In the genomic region with DNA sequence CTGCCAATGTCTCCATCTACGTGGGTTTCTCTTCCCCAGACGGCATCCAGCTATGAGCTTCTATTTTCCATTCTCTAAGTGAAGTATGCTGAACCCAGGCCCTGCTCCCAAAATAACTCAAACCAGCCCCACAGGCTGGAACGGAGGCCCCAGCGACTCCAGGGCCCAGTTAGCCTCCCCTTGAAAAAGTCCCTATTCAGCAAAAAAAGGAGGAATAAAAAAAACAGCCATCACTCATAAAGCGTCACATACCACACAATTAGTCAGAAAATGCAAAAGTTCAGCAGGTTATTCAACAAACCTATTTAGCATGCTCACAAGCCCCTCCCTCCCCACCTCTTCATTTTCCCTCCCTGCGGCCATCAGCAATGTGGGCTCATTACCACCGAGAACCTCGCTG, we compare ENCODE assay signal across 16 cellular contexts. TPM values are rescaled to one million over a fixed set of nuclear protein-coding genes. Genes with fewer than 3 reads are reported as not detected.
DNase-seq lines count a peak whose midpoint lies in the region; ATAC-seq and TF ChIP-seq lines count a peak whose summit lies in the region.
"Had no signal": no experiment of that assay in that cellular context is flagged by ENCODE, and none has a peak within 500 bp of the region (broad histone marks: within the 10 kb centered on the region; RNA-seq: fewer than 3 reads in every experiment).

No MANE protein-coding gene starts in this region.

- no peaks in the 10 kb centered on the region for H4K20me1 ChIP-seq in neural progenitor cell (ENCODE audit: low read depth)

- H3K27ac Mint-ChIP-seq in neural progenitor cell (peak overlapping the region; percentile 34), type B pancreatic cell (peak overlapping the region; percentile 66)
- H3K27ac Mint-ChIP-seq in stimulated activated effector memory CD8-positive, alpha-beta T cell treated with anti-CD3 and anti-CD28 coated beads, Interleukin-12 subunit alpha, Interleukin-12 subunit beta, amount 100 ng/mL, for 72 hours: no peak overlapping the region
- H3K27ac Mint-ChIP-seq: CD8-positive, alpha-beta T cell; GM23338 had no signal

- no peak for ATAC-seq in psoas muscle
- ATAC-seq in stimulated activated effector memory CD8-positive, alpha-beta T cell treated with anti-CD3 and anti-CD28 coated beads, Interleukin-12 subunit alpha, Interleukin-12 subunit beta, amount 100 ng/mL, for 72 hours: no peak
- ATAC-seq: CD8-positive, alpha-beta T cell had no signal

- TF ChIP-seq CTCF in ascending aorta (IDR thresholded peaks at IDR 0.05) (no peak), coronary artery (IDR thresholded peaks at IDR 0.05) (no peak), neural progenitor cell (IDR thresholded peaks at IDR 0.05) (no peak), type B pancreatic cell (conservative IDR thresholded peaks at IDR 0.05) (no peak), psoas muscle (IDR thresholded peaks at IDR 0.05) (no peak)

- H2AFZ ChIP-seq in neural progenitor cell (replicated peaks): no peak overlapping the region
- H2AFZ ChIP-seq: GM23338 had no signal

- H3K36me3 Mint-ChIP-seq in neural progenitor cell (no peaks in the 10 kb centered on the region), type B pancreatic cell (no peaks in the 10 kb centered on the region)
- no peaks in the 10 kb centered on the region for H3K36me3 Mint-ChIP-seq in stimulated activated effector memory CD8-positive, alpha-beta T cell treated with anti-CD3 and anti-CD28 coated beads, Interleukin-12 subunit alpha, Interleukin-12 subunit beta, amount 100 ng/mL, for 72 hours
- H3K36me3 Mint-ChIP-seq: CD8-positive, alpha-beta T cell had no signal

- peaks cover 62% of the 10 kb centered on the region for H3K4me1 Mint-ChIP-seq in neural progenitor cell
- peaks cover 41% of the 10 kb centered on the region for H3K4me1 Mint-ChIP-seq in type B pancreatic cell (ENCODE audit: unreplicated experiment)
- peaks cover 14% of the 10 kb centered on the region for H3K4me1 Mint-ChIP-seq in stimulated activated effector memory CD8-positive, alpha-beta T cell treated with anti-CD3 and anti-CD28 coated beads, Interleukin-12 subunit alpha, Interleukin-12 subunit beta, amount 100 ng/mL, for 72 hours

- no peak overlapping the region for H3K4me2 ChIP-seq in neural progenitor cell
- H3K4me2 ChIP-seq: GM23338 had no signal

- 74 to 80% (median 78%) methylated on average over 8 of the region's 8 CpGs for WGBS in psoas muscle, 3 donors

- intact Hi-C loops in ascending aorta (cut with DNase I): loop anchor here (5.0 to 10.0 kb wide), 3 partner anchors 296 to 914 kb away; no protein-coding TSS in a partner anchor
- intact Hi-C loops in psoas muscle (cut with DNase I): loop anchor here (5.0 to 10.0 kb wide), 2 partner anchors 401 to 1134 kb away; no protein-coding TSS in a partner anchor

- H3K4me3 ChIP-seq in ascending aorta: no peak overlapping the region
- H3K4me3 ChIP-seq in coronary artery: no peak overlapping the region
- no peak overlapping the region for H3K4me3 ChIP-seq in neural progenitor cell
- no peak overlapping the region for H3K4me3 ChIP-seq in psoas muscle
- H3K4me3 ChIP-seq: GM23338 had no signal

- peaks cover 21% of the 10 kb centered on the region for H3F3A ChIP-seq in neural progenitor cell (ENCODE audit: low read depth)

- DNase-seq in ascending aorta (ENCODE audit: low spot score in 2 of 2) (no peak), coronary artery (ENCODE audit: low spot score) (no peak), neural progenitor cell (ENCODE audit: low spot score) (no peak), type B pancreatic cell (ENCODE audit: extremely low spot score, unreplicated experiment) (no peak), psoas muscle (no peak), NCI-H82 (lab: John Stamatoyannopoulos, UW) (no peak)
- no peak for DNase-seq in stimulated activated effector memory CD8-positive, alpha-beta T cell treated with anti-CD3 and anti-CD28 coated beads, Interleukin-12 subunit alpha, Interleukin-12 subunit beta, amount 100 ng/mL, for 72 hours (ENCODE audit: low spot score in 2 of 2)
- DNase-seq: BE2C; CD8-positive, alpha-beta T cell; COR-L47; DMS153; DMS79 treated with DMSO at 0.1 percent for 48 hours; EL had no signal

- H3K4me1 ChIP-seq in ascending aorta (peaks cover 19 to 38% of the 10 kb centered on the region in 2 donors), neural progenitor cell (peaks cover 25% of the 10 kb centered on the region), psoas muscle (peaks cover 17% of the 10 kb centered on the region)
- H3K4me1 ChIP-seq: BE2C had no signal

- H3K79me2 ChIP-seq in neural progenitor cell (ENCODE audit: low read depth): no peaks in the 10 kb centered on the region

- H3K36me3 ChIP-seq in ascending aorta (no peaks in the 10 kb centered on the region), neural progenitor cell (no peaks in the 10 kb centered on the region), psoas muscle (ENCODE audit: insufficient read depth in 1 of 2, low read depth in 1 of 2) (no peaks in the 10 kb centered on the region)
- H3K36me3 ChIP-seq: BE2C had no signal

- H3K4me3 Mint-ChIP-seq in neural progenitor cell (no peak overlapping the region), type B pancreatic cell (no peak overlapping the region)
- H3K4me3 Mint-ChIP-seq in stimulated activated effector memory CD8-positive, alpha-beta T cell treated with anti-CD3 and anti-CD28 coated beads, Interleukin-12 subunit alpha, Interleukin-12 subunit beta, amount 100 ng/mL, for 72 hours: no peak overlapping the region
- H3K4me3 Mint-ChIP-seq: CD8-positive, alpha-beta T cell; GM23338 had no signal

- H3K9me3 Mint-ChIP-seq in neural progenitor cell (no peaks in the 10 kb centered on the region), type B pancreatic cell (no peaks in the 10 kb centered on the region)
- H3K9me3 Mint-ChIP-seq in stimulated activated effector memory CD8-positive, alpha-beta T cell treated with anti-CD3 and anti-CD28 coated beads, Interleukin-12 subunit alpha, Interleukin-12 subunit beta, amount 100 ng/mL, for 72 hours: no peaks in the 10 kb centered on the region
- H3K9me3 Mint-ChIP-seq: CD8-positive, alpha-beta T cell; GM23338 had no signal

- peak overlapping the region; percentile 84 to 86 for H3K27ac ChIP-seq in ascending aorta
- H3K27ac ChIP-seq in coronary artery: peak overlapping the region; percentile 80 to 90
- no peak overlapping the region for H3K27ac ChIP-seq in neural progenitor cell
- H3K27ac ChIP-seq in psoas muscle: no peak overlapping the region
- H3K27ac ChIP-seq: C4-2B had no signal

- H3K9me3 ChIP-seq in ascending aorta (no peaks in the 10 kb centered on the region), neural progenitor cell (ENCODE audit: low read depth) (no peaks in the 10 kb centered on the region), psoas muscle (no peaks in the 10 kb centered on the region)
- H3K9me3 ChIP-seq: BE2C had no signal

- no peak overlapping the region for H3K9ac ChIP-seq in neural progenitor cell

- H3K27me3 ChIP-seq in ascending aorta (no peaks in the 10 kb centered on the region), neural progenitor cell (no peaks in the 10 kb centered on the region), psoas muscle (ENCODE audit: insufficient read depth in 3 of 3, low read length in 2 of 3) (peaks cover 0 to 2% (median 0%) of the 10 kb centered on the region in 3 donors)

- H3K27me3 Mint-ChIP-seq in neural progenitor cell (ENCODE audit: insufficient read depth, low read depth) (peaks cover 20% of the 10 kb centered on the region), type B pancreatic cell (peaks cover 43% of the 10 kb centered on the region)

RNA-seq across cellular contexts. Expression of a gene that starts 7.2 kb away (rescaled TPM):
- 23.0 TPM for total RNA-seq in ascending aorta
- total RNA-seq in neural progenitor cell (ENCODE audit: low replicate concordance): 13.3 and 27.2 TPM in 2 replicates
- 1.7 and 17.0 TPM in 2 replicates for total RNA-seq in type B pancreatic cell (ENCODE audit: low replicate concordance)
- total RNA-seq in psoas muscle: 10 to 100 TPM in 3 of 4 donors, 1 to 10 TPM in 1; 7.3 to 39.3 (median 21.3) TPM
- 10 to 100 TPM in 2 of 3 donors, 1 to 10 TPM in 1; 4.3 to 17.6 (median 14.8) TPM for polyA plus RNA-seq in psoas muscle
- total RNA-seq: HT-29 had no signal

Comparison
In these comparisons a context has a peak if more than half of its experiments do, and no peak if none do; other contexts are left out.
1. H3K27ac ChIP-seq: peak in ascending aorta (2 of 2) and coronary artery (2 of 2); none in neural progenitor cell (single experiment) and psoas muscle (single experiment).